In genomic region chr14:45294796-45295195, GRCh38 we compare ENCODE assay signal across 1 cellular context.
TF ChIP-seq lines count a peak whose summit lies in the region.

No MANE protein-coding gene starts in this region.

TF ChIP-seq in H1, 55 proteins besides CTCF, POLR2A, EP300 and RAD21 (continued from another document):
- peak; percentile 87 for TF ChIP-seq CHD7 (IDR thresholded peaks at IDR 0.05; ENCODE audit: insufficient replicate concordance, low read length)
- 0 out of 2 replicates have a peak, but pooled peaks have one; percentile 9 for TF ChIP-seq POU5F1 (IDR thresholded peaks at IDR 0.05; ENCODE audit: low read depth, low read length)
